8 cellular contexts compared by ENCODE assay signal in genomic region chr1:8878448-8879347, GRCh38. TPM values are rescaled to one million over a fixed set of nuclear protein-coding genes. Genes with fewer than 3 reads are reported as not detected.
DNase-seq lines count a peak whose midpoint lies in the region; TF ChIP-seq lines count a peak whose summit lies in the region.

Gene ENO1 (minus strand): TSS chr1:8878686. CDS start chr1:8874908, 3,778 bp downstream.

- DNase-seq in GM06990 (ENCODE audit: extremely low read depth, insufficient read length) (peak; percentile 100), HFF-Myc (ENCODE audit: extremely low read depth, low read depth) (peak; percentile 87), MV-4-11 (lab: John Stamatoyannopoulos, UW) (peak; percentile 94), SK-N-SH (peak; percentile 100), germinal center (ENCODE audit: low spot score) (peak; percentile 100), occipital lobe (lab: John Stamatoyannopoulos, UW) (peak; percentile 98), suprapubic skin (ENCODE audit: low spot score in 2 of 2) (peak; percentile 99)
- peak; percentile 97 for DNase-seq in activated naive CD4-positive, alpha-beta T cell treated with anti-CD3 and anti-CD28 coated beads, Interleukin-2, amount 50 U/mL, for 16 hours

- no peak for TF ChIP-seq RAD21 in SK-N-SH (IDR thresholded peaks at IDR 0.05; ENCODE audit: low read length)

- H3K4me3 ChIP-seq in GM06990 (replicated peaks; ENCODE audit: low read depth, low read length) (peak within 1 kb of the TSS; percentile 99), HFF-Myc (replicated peaks; ENCODE audit: low read depth, low read length) (peak within 1 kb of the TSS; percentile 92), SK-N-SH (ENCODE audit: low read depth in 2 of 2, low read length in 1 of 2) (peak within 1 kb of the TSS; percentile 78 to 89), suprapubic skin (peak within 1 kb of the TSS; percentile 68)

- no peaks in the 10 kb centered on the region for H3K9me2 ChIP-seq in SK-N-SH

- TF ChIP-seq EP300 in SK-N-SH (IDR thresholded peaks at IDR 0.05; ENCODE audit: borderline replicate concordance in 1 of 2, low read depth in 1 of 2, low read length in 1 of 2) (no peak), suprapubic skin (IDR thresholded peaks at IDR 0.05) (no peak)

- H3K9me3 ChIP-seq in SK-N-SH (no peaks in the 10 kb centered on the region), suprapubic skin (no peaks in the 10 kb centered on the region)

- H3K27me3 ChIP-seq in GM06990 (replicated peaks; ENCODE audit: control insufficient read depth, insufficient read depth, low read length) = no peaks in the 10 kb centered on the region
- no peaks in the 10 kb centered on the region for H3K27me3 ChIP-seq in SK-N-SH (ENCODE audit: insufficient read depth)
- H3K27me3 ChIP-seq in suprapubic skin = no peaks in the 10 kb centered on the region

- H3K4me2 ChIP-seq in SK-N-SH = peak within 1 kb of the TSS; percentile 96

- peak within 1 kb of the TSS; percentile 100 for H3K9ac ChIP-seq in SK-N-SH

- POLR2A ChIA-PET in SK-N-SH (lab: Yijun Ruan, JAX) = interaction anchor here (0.6 to 2.9 kb wide), 9 partner anchors 9 to 212 kb away, joined by 3 to 18 read pairs (median 4); partner anchors contain the start of gene RERE

- H3K4me1 ChIP-seq in SK-N-SH (ENCODE audit: control insufficient read depth in 1 of 2, insufficient read depth in 2 of 2, low read depth in 1 of 2, low read length in 1 of 2) (peaks cover 31 to 42% of the 10 kb centered on the region in 2 experiments), suprapubic skin (peaks cover 61% of the 10 kb centered on the region)

- TF ChIP-seq CTCF in GM06990 (IDR thresholded peaks at IDR 0.05; ENCODE audit: insufficient read depth, low read length, poor library complexity, severe bottlenecking) (no peak), HFF-Myc (IDR thresholded peaks at IDR 0.05; ENCODE audit: low read depth, low read length, missing control alignments) (no peak), SK-N-SH (IDR thresholded peaks at IDR 0.05) (no peak), suprapubic skin (IDR thresholded peaks at IDR 0.05) (no peak)

- 1% methylated on average over 18 of the region's 103 CpGs for WGBS in SK-N-SH (ENCODE audit: low lambda C conversion rate)
- under 1% methylated on average over 59 of the region's 103 CpGs for WGBS in suprapubic skin

- CTCF ChIA-PET in SK-N-SH (lab: Yijun Ruan, JAX) = interaction anchor here (1.3 to 5.3 kb wide), 5 partner anchors 13 to 40 kb away, joined by 3 to 31 read pairs (median 6); no protein-coding TSS in a partner anchor

- H4K20me1 ChIP-seq in SK-N-SH (ENCODE audit: insufficient read depth) = peaks cover 40% of the 10 kb centered on the region

- peaks cover 59% of the 10 kb centered on the region for H3F3A ChIP-seq in SK-N-SH (replicated peaks; ENCODE audit: insufficient read depth)

- peaks cover 50% of the 10 kb centered on the region for H3K79me2 ChIP-seq in SK-N-SH (ENCODE audit: insufficient read depth)

- peak; percentile 84 to 96 for TF ChIP-seq POLR2A in suprapubic skin (IDR thresholded peaks at IDR 0.05)

- H3K36me3 ChIP-seq in GM06990 (ENCODE audit: control insufficient read depth, insufficient read depth, low read length) (peaks cover 8% of the 10 kb centered on the region), SK-N-SH (replicated peaks in 1 of 2; ENCODE audit: control insufficient read depth in 1 of 2, insufficient read depth in 2 of 2, low read length in 1 of 2) (peaks cover 20 to 41% of the 10 kb centered on the region in 2 experiments), suprapubic skin (no peaks in the 10 kb centered on the region)

- peak within 1 kb of the TSS; percentile 94 to 97 for H3K27ac ChIP-seq in SK-N-SH (ENCODE audit: low read depth in 2 of 2, low read length in 1 of 2)
- H3K27ac ChIP-seq in suprapubic skin = peak within 1 kb of the TSS; percentile 98

- peak within 1 kb of the TSS; percentile 72 for H2AFZ ChIP-seq in SK-N-SH (ENCODE audit: low read depth)

TF ChIP-seq in SK-N-SH, 30 proteins besides CTCF, POLR2A, EP300 and RAD21 (continues in another document):
- no peak for TF ChIP-seq EZH2phosphoT487 (IDR thresholded peaks at IDR 0.05; ENCODE audit: borderline replicate concordance, low read depth)
- TF ChIP-seq, protein P1, sequence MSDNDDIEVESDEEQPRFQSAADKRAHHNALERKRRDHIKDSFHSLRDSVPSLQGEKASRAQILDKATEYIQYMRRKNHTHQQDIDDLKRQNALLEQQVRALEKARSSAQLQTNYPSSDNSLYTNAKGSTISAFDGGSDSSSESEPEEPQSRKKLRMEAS (IDR thresholded peaks at IDR 0.05; ENCODE audit: low read depth) = peak; percentile 80
- peak; percentile 43; the same call in 1 of the 2 replicates for TF ChIP-seq SIN3A (IDR thresholded peaks at IDR 0.05; ENCODE audit: borderline replicate concordance, low read depth, low read length)
- peak; percentile 92 for TF ChIP-seq POLR2AphosphoS5 (IDR thresholded peaks at IDR 0.05; ENCODE audit: low read depth, low read length)
- peak; percentile 79 for TF ChIP-seq MXI1 (IDR thresholded peaks at IDR 0.05; ENCODE audit: low read depth, low read length)
- peak; percentile 24; the same call in 1 of the 2 replicates for TF ChIP-seq YY1 (IDR thresholded peaks at IDR 0.05; ENCODE audit: low read depth)
- TF ChIP-seq NRF1 (IDR thresholded peaks at IDR 0.05; ENCODE audit: low read depth, low read length) = peak; percentile 80
- peak; percentile 96 for TF ChIP-seq TAF1 (IDR thresholded peaks at IDR 0.05; ENCODE audit: borderline replicate concordance, low read depth, low read length)
- TF ChIP-seq IRF3 (IDR thresholded peaks at IDR 0.05; ENCODE audit: low read depth, low read length) = peak; percentile 60
- no peak for TF ChIP-seq FOXM1 (IDR thresholded peaks at IDR 0.05; ENCODE audit: low read depth)
- TF ChIP-seq RFX5 (IDR thresholded peaks at IDR 0.05; ENCODE audit: low read length) = no peak
- TF ChIP-seq JUND (IDR thresholded peaks at IDR 0.05) = no peak
- TF ChIP-seq REST (IDR thresholded peaks at IDR 0.05; ENCODE audit: low read depth, low read length) = no peak
- no peak for TF ChIP-seq FOSL2 (IDR thresholded peaks at IDR 0.05; ENCODE audit: borderline replicate concordance, low read depth)
- no peak for TF ChIP-seq NFIC (IDR thresholded peaks at IDR 0.05; ENCODE audit: borderline replicate concordance)
- TF ChIP-seq RCOR1 (IDR thresholded peaks at IDR 0.05; ENCODE audit: low read length) = no peak
- peak; percentile 50 for TF ChIP-seq CHD2 (IDR thresholded peaks at IDR 0.05; ENCODE audit: low read length, partially characterized antibody)
- no peak for TF ChIP-seq GATA2 (CRISPR knock-in tag; IDR thresholded peaks at IDR 0.05)
- peak; percentile 78 for TF ChIP-seq USF1 (IDR thresholded peaks at IDR 0.05; ENCODE audit: borderline replicate concordance, low read depth)
- TF ChIP-seq GABPA (IDR thresholded peaks at IDR 0.05; ENCODE audit: low read depth) = peak; percentile 77
- TF ChIP-seq FOXJ3 (CRISPR knock-in tag; IDR thresholded peaks at IDR 0.05) = no peak
- no peak for TF ChIP-seq TEAD4 (IDR thresholded peaks at IDR 0.05; ENCODE audit: borderline replicate concordance, insufficient read depth)
- peak; percentile 87 for TF ChIP-seq ELF1 (IDR thresholded peaks at IDR 0.05)
- no peak for TF ChIP-seq SMC3 (IDR thresholded peaks at IDR 0.05; ENCODE audit: low read depth, low read length)

RNA-seq across cellular contexts. Expression of gene ENO1, which starts in this region (rescaled TPM):
- 1,578 and 1,599 TPM in 2 replicates for polyA plus RNA-seq in SK-N-SH (2012; rRNA removed)
- 1,008 and 1,227 TPM in 2 replicates for polyA plus RNA-seq in SK-N-SH (2012; cell fraction: cytosol; rRNA removed)
- 1,203 and 1,510 TPM in 2 replicates for polyA plus RNA-seq in SK-N-SH (2012; cell fraction: nucleus; rRNA removed)
- total RNA-seq in occipital lobe (260 TPM), suprapubic skin (100 to 1,000 TPM; 406 to 694 (median 578) TPM)

Comparison
In these comparisons a context has a peak if more than half of its experiments do, and no peak if none do; other contexts are left out.
1. Peak in every context shown above with its lines: DNase-seq, H3K4me3 ChIP-seq and H3K27ac ChIP-seq.